ENCODE assay signal across 26 cellular contexts in genomic region chr4:176588436-176588835, GRCh38.
"Had no signal": no experiment of that assay in that cellular context is flagged by ENCODE, and none has a peak within 500 bp of the region (broad histone marks: within the 10 kb centered on the region; RNA-seq: fewer than 3 reads in every experiment).

No MANE protein-coding gene starts in this region.

- H3K4me1 Mint-ChIP-seq: memory B cell; mesothelial cell of epicardium; naive B cell; neural crest cell; stimulated activated naive CD8-positive, alpha-beta T cell treated with anti-CD3 and anti-CD28 coated beads, Interleukin-15, amount 100 ng/mL, for 72 hours had no signal

- H3K36me3 ChIP-seq: neutrophil, right lobe of liver, suprapubic skin, transverse colon, upper lobe of right lung, uterus had no signal

- DNase-seq: cortex of kidney; effector memory CD8-positive, alpha-beta T cell; head of caudate nucleus; kidney; mucosa of descending colon; naive B cell; right lobe of liver; small intestine; stimulated activated CD4-positive, alpha-beta T cell treated with anti-CD3 and anti-CD28 coated beads, Interleukin-12 subunit alpha, Interleukin-12 subunit beta, amount 100 ng/mL, for 4 hours; stimulated activated CD4-positive, alpha-beta T cell treated with anti-CD3 and anti-CD28 coated beads, Interleukin-1b, Interleukin-23, amount 100 ng/mL, for 48 hours; stimulated activated CD4-positive, alpha-beta T cell treated with anti-CD3 and anti-CD28 coated beads, Interleukin-4, amount 100 ng/mL, for 1 hour; stimulated activated CD8-positive, alpha-beta memory T cell treated with anti-CD3 and anti-CD28 coated beads, Interleukin-4, amount 100 ng/mL, for 48 hours; stimulated activated naive CD4-positive, alpha-beta T cell; stimulated activated naive CD8-positive, alpha-beta T cell treated with anti-CD3 and anti-CD28 coated beads, Interleukin-15, amount 100 ng/mL, for 72 hours; transverse colon; upper lobe of right lung had no signal

- H3K27ac Mint-ChIP-seq: effector memory CD8-positive, alpha-beta T cell; memory B cell; mesothelial cell of epicardium; natural killer cell treated with Interleukin-12 subunit alpha and Interleukin-12 subunit beta and Interleukin-15 and Interleukin-18, amount 100 ng/mL, for 72 hours; progenitor cell of endocrine pancreas; stimulated activated naive CD8-positive, alpha-beta T cell treated with anti-CD3 and anti-CD28 coated beads, Interleukin-15, amount 100 ng/mL, for 72 hours had no signal

- H2AFZ ChIP-seq: parathyroid adenoma had no signal

- H3K9me3 ChIP-seq: mucosa of descending colon, neutrophil, right lobe of liver, suprapubic skin, transverse colon, upper lobe of right lung, uterus had no signal

- H3K9ac ChIP-seq: parathyroid adenoma had no signal

- H3K4me3 ChIP-seq: lung, mucosa of descending colon, right lobe of liver, suprapubic skin, transverse colon, upper lobe of right lung, uterus had no signal

- H3K79me2 ChIP-seq: parathyroid adenoma had no signal

- H3K4me3 Mint-ChIP-seq: effector memory CD8-positive, alpha-beta T cell; memory B cell; mesothelial cell of epicardium; naive B cell; natural killer cell treated with Interleukin-12 subunit alpha and Interleukin-12 subunit beta and Interleukin-15 and Interleukin-18, amount 100 ng/mL, for 72 hours; neural crest cell; stimulated activated naive CD8-positive, alpha-beta T cell treated with anti-CD3 and anti-CD28 coated beads, Interleukin-15, amount 100 ng/mL, for 72 hours had no signal

- H3K36me3 Mint-ChIP-seq: memory B cell; mesothelial cell of epicardium; naive B cell; natural killer cell treated with Interleukin-12 subunit alpha and Interleukin-12 subunit beta and Interleukin-15 and Interleukin-18, amount 100 ng/mL, for 72 hours had no signal

- H3K27ac ChIP-seq: neutrophil, parathyroid adenoma, right lobe of liver, suprapubic skin, transverse colon, upper lobe of right lung, uterus had no signal

- H3K4me1 ChIP-seq: parathyroid adenoma, right lobe of liver, suprapubic skin, transverse colon, upper lobe of right lung, uterus had no signal

- H3K27me3 Mint-ChIP-seq: effector memory CD8-positive, alpha-beta T cell; memory B cell; naive B cell; natural killer cell treated with Interleukin-12 subunit alpha and Interleukin-12 subunit beta and Interleukin-15 and Interleukin-18, amount 100 ng/mL, for 72 hours; stimulated activated naive CD8-positive, alpha-beta T cell treated with anti-CD3 and anti-CD28 coated beads, Interleukin-15, amount 100 ng/mL, for 72 hours had no signal

- H3K27me3 ChIP-seq: neutrophil, right lobe of liver, suprapubic skin, transverse colon, upper lobe of right lung, uterus had no signal
